8 cellular contexts compared by ENCODE assay signal in genomic region chr7:13850185-13850752, GRCh38.
A peak's percentile ranks its signal among the peaks of the same experiment; 100 is the strongest.
DNase-seq lines count a peak whose midpoint lies in the region; ATAC-seq and TF ChIP-seq lines count a peak whose summit lies in the region.

No MANE protein-coding gene starts in this region.

- intact Hi-C loops in activated CD4-positive, alpha-beta T cell treated with anti-CD3 and anti-CD28 coated beads, Interleukin-2, amount 10 ng/mL, durations not matched to agents 24 days and 14 days (cut with micrococcal nuclease), result no loop called here

- no peaks in the 10 kb centered on the region for H3K9me3 Mint-ChIP-seq in activated CD4-positive, alpha-beta T cell treated with anti-CD3 and anti-CD28 coated beads, Interleukin-2, amount 10 ng/mL, durations not matched to agents 24 days and 14 days

- H3K4me1 Mint-ChIP-seq in activated CD4-positive, alpha-beta T cell treated with anti-CD3 and anti-CD28 coated beads, Interleukin-2, amount 10 ng/mL, durations not matched to agents 24 days and 14 days, result peaks cover 15% of the 10 kb centered on the region

- ATAC-seq in HG02885 (IDR thresholded peaks at IDR 0.05; ENCODE audit: poor library complexity, unreplicated experiment), result peak; percentile 80

- no peak overlapping the region for H3K4me3 ChIP-seq in epithelial cell of proximal tubule (ENCODE audit: low read depth, low read length)

- no peak for TF ChIP-seq CTCF in epithelial cell of proximal tubule (conservative IDR thresholded peaks at IDR 0.05; ENCODE audit: low read depth, low read length)

- no peak overlapping the region for H3K27ac Mint-ChIP-seq in activated CD4-positive, alpha-beta T cell treated with anti-CD3 and anti-CD28 coated beads, Interleukin-2, amount 10 ng/mL, durations not matched to agents 24 days and 14 days

- H3K27me3 Mint-ChIP-seq in activated CD4-positive, alpha-beta T cell treated with anti-CD3 and anti-CD28 coated beads, Interleukin-2, amount 10 ng/mL, durations not matched to agents 24 days and 14 days, result no peaks in the 10 kb centered on the region

- DNase-seq in NCI-H345 (lab: John Stamatoyannopoulos, UW) (peak; percentile 45), NCI-H345 treated with DMSO at 0.1 percent for 48 hours (lab: John Stamatoyannopoulos, UW; ENCODE audit: unreplicated experiment) (no peak), NCI-H2107 (lab: John Stamatoyannopoulos, UW) (peak; percentile 61), epithelial cell of proximal tubule (ENCODE audit: low read depth) (peak; percentile 94), cerebellum (ENCODE audit: low spot score) (no peak)
- peak; percentile 80 for DNase-seq in activated CD4-positive, alpha-beta T cell treated with anti-CD3 and anti-CD28 coated beads, Interleukin-2, amount 10 ng/mL, durations not matched to agents 24 days and 14 days
- DNase-seq in stimulated activated CD4-positive, alpha-beta T cell treated with anti-CD3 and anti-CD28 coated beads, Interleukin-15, amount 100 ng/mL, for 48 hours (ENCODE audit: low read depth in 2 of 2), result peak; percentile 1 to 2

- H3K36me3 Mint-ChIP-seq in activated CD4-positive, alpha-beta T cell treated with anti-CD3 and anti-CD28 coated beads, Interleukin-2, amount 10 ng/mL, durations not matched to agents 24 days and 14 days (ENCODE audit: low read depth), result no peaks in the 10 kb centered on the region

- peak overlapping the region; percentile 32 for H3K4me3 Mint-ChIP-seq in activated CD4-positive, alpha-beta T cell treated with anti-CD3 and anti-CD28 coated beads, Interleukin-2, amount 10 ng/mL, durations not matched to agents 24 days and 14 days

Comparison
In these comparisons a context has a peak if more than half of its experiments do, and no peak if none do; other contexts are left out.
1. DNase-seq: peak in NCI-H345 (single experiment), NCI-H2107 (single experiment), activated CD4-positive, alpha-beta T cell treated with anti-CD3 and anti-CD28 coated beads, Interleukin-2, amount 10 ng/mL, durations not matched to agents 24 days and 14 days (single experiment), epithelial cell of proximal tubule (single experiment) and stimulated activated CD4-positive, alpha-beta T cell treated with anti-CD3 and anti-CD28 coated beads, Interleukin-15, amount 100 ng/mL, for 48 hours (2 of 2); none in NCI-H345 treated with DMSO at 0.1 percent for 48 hours (single experiment) and cerebellum (single experiment).